ENCODE assay signal across 8 cellular contexts in the genomic region with DNA sequence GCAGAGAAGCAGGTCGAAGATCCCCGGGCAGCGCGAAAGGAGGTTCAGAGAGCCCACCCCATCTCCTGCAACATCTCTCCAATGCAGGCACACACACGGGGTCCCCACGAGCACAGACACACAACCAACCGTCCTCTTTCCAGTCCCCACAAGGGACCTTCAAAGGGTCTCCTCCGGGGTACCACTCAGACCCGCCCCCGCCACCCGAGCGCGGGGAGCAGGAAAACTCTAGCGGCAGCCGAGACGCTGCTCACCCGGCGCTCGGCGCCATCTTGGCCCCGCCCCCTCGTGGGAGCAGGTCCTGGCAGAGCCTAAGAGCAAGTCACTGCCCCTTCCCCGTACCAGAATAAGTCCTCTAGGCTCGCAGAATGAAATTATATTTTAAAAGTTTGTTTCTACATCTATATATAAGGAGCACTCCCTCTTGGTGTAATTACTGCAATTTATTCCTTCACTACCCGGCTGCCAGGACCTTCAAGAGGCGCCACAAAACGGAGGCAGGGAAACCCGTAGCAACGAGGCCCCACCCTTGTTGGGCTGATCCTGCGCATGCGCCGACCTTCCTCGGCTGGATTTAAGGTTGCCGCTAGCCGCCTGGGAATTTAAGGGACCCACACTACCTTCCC. TPM values are rescaled to one million over a fixed set of nuclear protein-coding genes. Genes with fewer than 3 reads are reported as not detected.
DNase-seq lines count a peak whose midpoint lies in the region; ATAC-seq and TF ChIP-seq lines count a peak whose summit lies in the region.

A gene with protein sequence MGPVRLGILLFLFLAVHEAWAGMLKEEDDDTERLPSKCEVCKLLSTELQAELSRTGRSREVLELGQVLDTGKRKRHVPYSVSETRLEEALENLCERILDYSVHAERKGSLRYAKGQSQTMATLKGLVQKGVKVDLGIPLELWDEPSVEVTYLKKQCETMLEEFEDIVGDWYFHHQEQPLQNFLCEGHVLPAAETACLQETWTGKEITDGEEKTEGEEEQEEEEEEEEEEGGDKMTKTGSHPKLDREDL (plus strand): TSS at position 560 of the 626 bp plus-strand sequence. CDS start 111 bp downstream, outside the sequence.
A gene (minus strand): TSS at position 284 of the 626 bp plus-strand sequence. CDS start 5,149 bp downstream, outside the sequence.

- peak within 1 kb of the TSS; percentile 68 for H3K4me3 ChIP-seq in kidney epithelial cell (ENCODE audit: low read depth, low read length)

- peak; percentile 100 for DNase-seq in AG20443 (ENCODE audit: low spot score)
- DNase-seq in NCI-H460 (ENCODE audit: extremely low read depth, low read depth) = peak; percentile 95
- DNase-seq in activated CD4-positive, CD25-positive, alpha-beta regulatory T cell treated with anti-CD3 and anti-CD28 coated beads, Interleukin-2, amount 50 U/mL, for 72 hours = peak; percentile 91
- DNase-seq in cerebellar cortex (ENCODE audit: low spot score) = peak; percentile 98
- peak; percentile 74 for DNase-seq in kidney epithelial cell (ENCODE audit: low read depth)
- peak; percentile 97 for DNase-seq in stimulated activated CD4-positive, alpha-beta T cell treated with anti-CD3 and anti-CD28 coated beads, Interleukin-15, amount 100 ng/mL, for 24 hours

- no peaks in the 10 kb centered on the region for H3K27me3 ChIP-seq in kidney epithelial cell (ENCODE audit: control insufficient read depth, insufficient read depth, low read length)

- H3K36me3 ChIP-seq in kidney epithelial cell (ENCODE audit: control insufficient read depth, insufficient read depth, low read length) = no peaks in the 10 kb centered on the region

- ATAC-seq in GM19035 (IDR thresholded peaks at IDR 0.05; ENCODE audit: unreplicated experiment) = peak; percentile 86
- peak; percentile 73 for ATAC-seq in HG03354 (IDR thresholded peaks at IDR 0.05; ENCODE audit: poor library complexity, severe bottlenecking, unreplicated experiment)

- TF ChIP-seq CTCF in kidney epithelial cell (IDR thresholded peaks at IDR 0.05; ENCODE audit: insufficient read depth, low read length, poor library complexity, severe bottlenecking) = no peak

RNA-seq across cellular contexts. Expression of the first gene that starts in this region (rescaled TPM):
- total RNA-seq in NCI-H460 (2014; rRNA removed; shearing (Covaris generic)) = 4.7 and 6.9 TPM in 2 replicates
- 10.9 and 15.3 TPM in 2 replicates for polyA plus RNA-seq in NCI-H460 (2014; cell fraction: nucleus; rRNA removed)
- total RNA-seq in kidney epithelial cell = 10.1 TPM in 2 replicates

RNA-seq across cellular contexts. Expression of the second gene that starts in this region (rescaled TPM):
- 41.0 and 42.7 TPM in 2 replicates for total RNA-seq in NCI-H460 (2014; rRNA removed; shearing (Covaris generic))
- polyA plus RNA-seq in NCI-H460 (2014; cell fraction: nucleus; rRNA removed) = 58.4 and 75.1 TPM in 2 replicates
- total RNA-seq in kidney epithelial cell = 69.0 and 80.5 TPM in 2 replicates

Comparison
In these comparisons a context has a peak if more than half of its experiments do, and no peak if none do; other contexts are left out.
1. Peak in every context shown above with its lines: DNase-seq, ATAC-seq and H3K4me3 ChIP-seq.